In the genomic region with DNA sequence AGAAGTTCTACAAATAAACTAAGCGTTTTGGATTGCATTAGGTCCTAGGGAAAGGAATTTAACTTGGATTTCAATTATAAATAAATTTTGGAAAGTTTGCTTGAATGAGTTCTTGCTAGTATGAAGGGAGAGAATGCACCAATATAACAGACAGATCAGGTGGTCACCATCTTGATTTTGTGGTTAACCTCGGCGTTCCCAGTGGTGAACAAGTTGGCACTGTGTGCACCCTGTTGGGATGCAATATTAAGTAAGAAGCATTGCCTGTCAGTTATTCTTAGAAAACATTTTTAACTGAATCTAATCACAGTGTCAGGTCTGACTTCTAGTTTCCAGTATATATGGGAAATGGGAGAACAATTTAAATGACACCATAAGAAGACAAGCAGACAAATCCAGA, we compare ENCODE assay signal across 17 cellular contexts.
"Had no signal": no experiment of that assay in that cellular context is flagged by ENCODE, and none has a peak within 500 bp of the region (broad histone marks: within the 10 kb centered on the region; RNA-seq: fewer than 3 reads in every experiment).

No MANE protein-coding gene starts in this region.

- DNase-seq: activated CD4-positive, alpha-beta T cell treated with anti-CD3 and anti-CD28 coated beads for 1 hour; activated CD4-positive, alpha-beta T cell treated with anti-CD3 and anti-CD28 coated beads, Interleukin-2, amount 50 U/mL, for 1 hour; activated naive CD4-positive, alpha-beta T cell; activated T-cell treated with anti-CD3 and anti-CD28 coated beads, Interleukin-2, amount 50 U/mL, for 24 hours; adrenal gland; effector CD4-positive, alpha-beta T cell; erythroblast; gastrocnemius medialis; head of caudate nucleus; hypothalamus; left ventricle myocardium inferior; natural killer cell; stimulated activated CD4-positive, alpha-beta T cell treated with anti-CD3 and anti-CD28 coated beads, Interleukin-4, amount 100 ng/mL, for 24 hours; stimulated activated naive CD8-positive, alpha-beta T cell treated with anti-CD3 and anti-CD28 coated beads, Interleukin-15, Interleukin-2, amounts not matched to agents 100 U/mL and 50 U/mL, for 24 hours; T-cell had no signal

- H3K27me3 ChIP-seq: adrenal gland, gastrocnemius medialis, right atrium auricular region had no signal

- H3K4me3 ChIP-seq: adrenal gland, gastrocnemius medialis, left ventricle myocardium inferior, prostate gland, right atrium auricular region had no signal

- H3K36me3 ChIP-seq: adrenal gland, gastrocnemius medialis, left ventricle myocardium inferior, prostate gland, right atrium auricular region had no signal

- H3K27ac ChIP-seq: adrenal gland, gastrocnemius medialis, left ventricle myocardium inferior, prostate gland, right atrium auricular region had no signal

- ATAC-seq: gastrocnemius medialis; natural killer cell; stimulated activated naive CD8-positive, alpha-beta T cell treated with anti-CD3 and anti-CD28 coated beads, Interleukin-15, Interleukin-2, amounts not matched to agents 100 U/mL and 50 U/mL, for 24 hours; T-cell had no signal

- H3K9me3 ChIP-seq: adrenal gland, gastrocnemius medialis, left ventricle myocardium inferior, prostate gland, right atrium auricular region had no signal

- H3K4me1 ChIP-seq: adrenal gland, gastrocnemius medialis, left ventricle myocardium inferior, prostate gland, right atrium auricular region had no signal
